Comparison of ENCODE assay signal across 22 cellular contexts in the genomic region with DNA sequence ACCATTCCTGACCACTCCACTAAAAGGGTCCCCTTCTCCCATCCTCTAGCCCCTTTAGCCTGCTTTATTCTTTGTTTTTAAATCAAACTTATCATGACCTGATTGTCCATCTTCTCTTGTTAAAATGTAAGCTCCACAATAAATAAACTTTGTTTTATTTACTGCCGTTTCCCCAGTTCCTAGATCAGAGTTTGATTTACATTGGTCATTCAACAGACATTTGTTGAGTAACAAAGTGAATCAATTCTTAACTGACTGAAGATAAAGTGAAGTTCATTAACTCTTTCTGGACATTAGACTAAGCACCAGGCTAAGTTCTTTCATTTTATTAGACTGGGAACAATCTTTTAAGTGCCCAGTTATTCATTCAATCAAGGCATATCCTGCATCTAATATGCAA.
"Had no signal": no experiment of that assay in that cellular context is flagged by ENCODE, and none has a peak within 500 bp of the region (broad histone marks: within the 10 kb centered on the region; RNA-seq: fewer than 3 reads in every experiment).

No MANE protein-coding gene starts in this region.

- H3K27ac ChIP-seq: KMS-11, SK-N-MC had no signal

- DNase-seq: Kasumi-1, MM.1S, NCI-H1092 treated with DMSO at 0.1 percent for 48 hours, NCI-H1436, NCI-H187, NCI-H2029, NCI-H2081 treated with DMSO at 0.1 percent for 48 hours, NCI-H2171, NCI-H226, NCI-H446, NCI-H510A, NCI-H524 treated with DMSO at 0.1 percent for 48 hours, NCI-H69, NCI-H774, Right ventricle myocardium superior, RPMI8226, SIG-M5 had no signal

- H3K9me3 ChIP-seq: SJSA1 had no signal

- H3K36me3 ChIP-seq: SJSA1 had no signal

- H3K4me3 ChIP-seq: K562, SJSA1, SK-N-MC had no signal

- H3K27ac Mint-ChIP-seq: IgD-negative memory B cell had no signal

- H3K27me3 ChIP-seq: SJSA1 had no signal

- H3K9me3 Mint-ChIP-seq: IgD-negative memory B cell had no signal

- H3K36me3 Mint-ChIP-seq: IgD-negative memory B cell had no signal

- H3K4me1 Mint-ChIP-seq: IgD-negative memory B cell had no signal

- H3K9ac ChIP-seq: KMS-11 had no signal

- H3K4me2 ChIP-seq: KMS-11 had no signal

- ATAC-seq: K562 had no signal

- H3K27me3 Mint-ChIP-seq: IgD-negative memory B cell had no signal
